1 cellular context compared by ENCODE assay signal in the genomic region with DNA sequence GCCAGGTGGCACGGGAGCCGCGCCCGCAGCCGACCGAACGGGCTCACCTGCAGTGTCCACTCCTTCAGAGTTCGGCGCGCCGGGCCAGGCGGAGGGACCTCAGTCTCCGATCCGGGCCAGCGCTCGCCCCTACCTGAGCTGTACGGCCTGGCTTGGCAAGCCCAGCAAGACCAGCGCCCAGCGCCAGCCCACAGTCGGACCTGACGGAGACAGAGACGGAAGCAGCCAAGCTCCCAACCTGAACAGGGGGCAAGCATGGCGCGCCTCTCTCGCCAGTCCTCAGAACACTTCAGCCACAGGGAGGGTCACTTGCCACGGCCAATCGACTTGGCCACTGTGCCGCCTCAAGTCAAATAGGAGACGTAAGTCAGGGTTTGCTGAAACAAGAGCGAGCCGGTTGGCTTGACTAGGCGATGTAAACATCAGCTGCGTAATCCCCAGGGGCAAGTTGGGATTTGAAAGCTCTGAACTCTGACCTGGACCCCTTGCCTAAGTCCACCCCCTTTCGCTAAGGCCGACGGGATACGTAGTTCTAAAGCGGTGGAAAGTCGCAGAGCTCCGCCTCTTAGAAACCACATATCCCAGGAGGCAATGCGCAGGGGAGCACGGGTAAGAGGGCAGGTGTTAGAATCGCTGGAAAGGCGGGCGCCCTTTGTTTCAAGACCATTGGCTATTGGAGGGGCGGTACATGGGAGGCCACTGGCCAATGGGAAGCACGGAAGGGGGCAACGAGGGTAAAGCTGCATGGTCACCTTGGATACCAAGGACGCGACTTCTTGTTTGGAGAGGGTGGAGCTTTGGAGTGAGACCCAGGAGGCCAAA.
TF ChIP-seq lines count a peak whose summit lies in the region.

A gene with protein sequence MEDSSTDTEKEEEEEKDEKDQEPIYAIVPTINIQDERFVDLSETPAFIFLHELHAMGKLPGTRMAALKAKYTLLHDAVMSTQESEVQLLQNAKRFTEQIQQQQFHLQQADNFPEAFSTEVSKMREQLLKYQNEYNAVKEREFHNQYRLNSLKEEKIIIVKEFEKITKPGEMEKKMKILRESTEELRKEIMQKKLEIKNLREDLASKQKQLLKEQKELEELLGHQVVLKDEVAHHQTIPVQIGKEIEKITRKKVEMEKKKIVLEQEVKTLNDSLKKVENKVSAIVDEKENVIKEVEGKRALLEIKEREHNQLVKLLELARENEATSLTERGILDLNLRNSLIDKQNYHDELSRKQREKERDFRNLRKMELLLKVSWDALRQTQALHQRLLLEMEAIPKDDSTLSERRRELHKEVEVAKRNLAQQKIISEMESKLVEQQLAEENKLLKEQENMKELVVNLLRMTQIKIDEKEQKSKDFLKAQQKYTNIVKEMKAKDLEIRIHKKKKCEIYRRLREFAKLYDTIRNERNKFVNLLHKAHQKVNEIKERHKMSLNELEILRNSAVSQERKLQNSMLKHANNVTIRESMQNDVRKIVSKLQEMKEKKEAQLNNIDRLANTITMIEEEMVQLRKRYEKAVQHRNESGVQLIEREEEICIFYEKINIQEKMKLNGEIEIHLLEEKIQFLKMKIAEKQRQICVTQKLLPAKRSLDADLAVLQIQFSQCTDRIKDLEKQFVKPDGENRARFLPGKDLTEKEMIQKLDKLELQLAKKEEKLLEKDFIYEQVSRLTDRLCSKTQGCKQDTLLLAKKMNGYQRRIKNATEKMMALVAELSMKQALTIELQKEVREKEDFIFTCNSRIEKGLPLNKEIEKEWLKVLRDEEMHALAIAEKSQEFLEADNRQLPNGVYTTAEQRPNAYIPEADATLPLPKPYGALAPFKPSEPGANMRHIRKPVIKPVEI (plus strand): TSS at position 756 of the 822 bp plus-strand sequence. CDS start 45,054 bp downstream, outside the sequence.

TF ChIP-seq in HepG2, 621 proteins besides CTCF, POLR2A, EP300 and RAD21 (continued from another document):
- TF ChIP-seq TFDP1 (CRISPR knock-in tag; IDR thresholded peaks at IDR 0.05; ENCODE audit: borderline replicate concordance) (peak; percentile 90), ZSCAN25 (CRISPR knock-in tag; IDR thresholded peaks at IDR 0.05) (0 out of 2 replicates have a peak, but pooled peaks have one; percentile 36), KAT8 (CRISPR knock-in tag; IDR thresholded peaks at IDR 0.05) (peak; percentile 89), ZFP90 (CRISPR knock-in tag; IDR thresholded peaks at IDR 0.05; ENCODE audit: borderline replicate concordance) (peak; percentile 86; the same call in 1 of the 2 replicates), TBP (CRISPR knock-in tag; IDR thresholded peaks at IDR 0.05) (0 out of 2 replicates have a peak, but pooled peaks have one; percentile 51), MXI1 (IDR thresholded peaks at IDR 0.05; ENCODE audit: borderline replicate concordance, low read depth, low read length) (peak; percentile 77; the same call in 1 of the 3 replicates), GATAD1 (CRISPR knock-in tag; IDR thresholded peaks at IDR 0.05) (peak; percentile 90)
